In genomic region chr11:803467-803742, GRCh38 we compare ENCODE assay signal across 16 cellular contexts. TPM values are rescaled to one million over a fixed set of nuclear protein-coding genes. Genes with fewer than 3 reads are reported as not detected.
DNase-seq lines count a peak whose midpoint lies in the region; ATAC-seq, FAIRE-seq and TF ChIP-seq lines count a peak whose summit lies in the region.
"Had no signal": no experiment of that assay in that cellular context is flagged by ENCODE, and none has a peak within 500 bp of the region (broad histone marks: within the 10 kb centered on the region; RNA-seq: fewer than 3 reads in every experiment).

No MANE protein-coding gene starts in this region.

- H3K36me3 Mint-ChIP-seq in activated naive CD8-positive, alpha-beta T cell treated with anti-CD3 and anti-CD28 coated beads, Interleukin-2, amount 10 ng/mL, durations not matched to agents 7 days and 5 days = peaks cover 3% of the 10 kb centered on the region
- peaks cover 7% of the 10 kb centered on the region for H3K36me3 Mint-ChIP-seq in activated naive CD8-positive, alpha-beta T cell treated with anti-CD3 and anti-CD28 coated beads for 36 hours
- H3K36me3 Mint-ChIP-seq in endodermal cell (ENCODE audit: low read depth) = peaks cover 6% of the 10 kb centered on the region
- no peaks in the 10 kb centered on the region for H3K36me3 Mint-ChIP-seq in stimulated activated effector memory CD8-positive, alpha-beta T cell treated with anti-CD3 and anti-CD28 coated beads, Interleukin-12 subunit alpha, Interleukin-12 subunit beta, amount 100 ng/mL, for 72 hours
- H3K36me3 Mint-ChIP-seq: immature natural killer cell had no signal

- H3K9me2 ChIP-seq in OCI-LY7 (ENCODE audit: insufficient read depth, low read length) = no peaks in the 10 kb centered on the region

- DNase-seq in activated naive CD8-positive, alpha-beta T cell treated with anti-CD3 and anti-CD28 coated beads, Interleukin-2, amount 10 ng/mL, durations not matched to agents 7 days and 5 days = no peak
- DNase-seq in activated naive CD8-positive, alpha-beta T cell treated with anti-CD3 and anti-CD28 coated beads for 36 hours = no peak
- no peak for DNase-seq in OCI-LY7 (ENCODE audit: low spot score)
- DNase-seq in endodermal cell = no peak
- DNase-seq in stimulated activated effector memory CD8-positive, alpha-beta T cell treated with anti-CD3 and anti-CD28 coated beads, Interleukin-12 subunit alpha, Interleukin-12 subunit beta, amount 100 ng/mL, for 72 hours (ENCODE audit: low spot score in 2 of 2) = no peak
- no peak for DNase-seq in stimulated activated naive CD4-positive, alpha-beta T cell (lab: John Stamatoyannopoulos, UW)
- DNase-seq in D721Med (ENCODE audit: insufficient read length, low spot score) = no peak
- no peak for DNase-seq in NCI-H1694 (lab: John Stamatoyannopoulos, UW)
- DNase-seq: activated CD4-positive, alpha-beta T cell treated with anti-CD3 and anti-CD28 coated beads, Interleukin-2, amount 50 U/mL, for 4 hours; adrenal gland; immature natural killer cell; midbrain; NCI-H2107; stimulated activated CD4-positive, alpha-beta T cell treated with anti-CD3 and anti-CD28 coated beads, Interleukin-1b, Interleukin-23, amount 100 ng/mL, for 48 hours had no signal

- peak overlapping the region; percentile 84 for H3K4me3 Mint-ChIP-seq in activated naive CD8-positive, alpha-beta T cell treated with anti-CD3 and anti-CD28 coated beads, Interleukin-2, amount 10 ng/mL, durations not matched to agents 7 days and 5 days
- H3K4me3 Mint-ChIP-seq in activated naive CD8-positive, alpha-beta T cell treated with anti-CD3 and anti-CD28 coated beads for 36 hours = no peak overlapping the region
- H3K4me3 Mint-ChIP-seq in endodermal cell = peak overlapping the region; percentile 63
- peak overlapping the region; percentile 74 for H3K4me3 Mint-ChIP-seq in stimulated activated effector memory CD8-positive, alpha-beta T cell treated with anti-CD3 and anti-CD28 coated beads, Interleukin-12 subunit alpha, Interleukin-12 subunit beta, amount 100 ng/mL, for 72 hours
- H3K4me3 Mint-ChIP-seq: CD14-positive monocyte had no signal

- peaks cover 9% of the 10 kb centered on the region; the same call in 1 of the 2 replicates for H3K79me2 ChIP-seq in OCI-LY7 (ENCODE audit: insufficient read depth, low read depth, low read length)

- WGBS in endodermal cell (ENCODE audit: insufficient coverage in 1 of 2, insufficient read length in 1 of 2), 2 experiments = 89 to 94% methylated on average over 4 of the region's 8 CpGs

- ATAC-seq in activated naive CD8-positive, alpha-beta T cell treated with anti-CD3 and anti-CD28 coated beads, Interleukin-2, amount 10 ng/mL, durations not matched to agents 7 days and 5 days (ENCODE audit: low read depth) = no peak
- ATAC-seq in stimulated activated effector memory CD8-positive, alpha-beta T cell treated with anti-CD3 and anti-CD28 coated beads, Interleukin-12 subunit alpha, Interleukin-12 subunit beta, amount 100 ng/mL, for 72 hours = no peak

- H3K9me3 Mint-ChIP-seq in activated naive CD8-positive, alpha-beta T cell treated with anti-CD3 and anti-CD28 coated beads, Interleukin-2, amount 10 ng/mL, durations not matched to agents 7 days and 5 days = no peaks in the 10 kb centered on the region
- no peaks in the 10 kb centered on the region for H3K9me3 Mint-ChIP-seq in activated naive CD8-positive, alpha-beta T cell treated with anti-CD3 and anti-CD28 coated beads for 36 hours
- H3K9me3 Mint-ChIP-seq in endodermal cell = no peaks in the 10 kb centered on the region
- H3K9me3 Mint-ChIP-seq in stimulated activated effector memory CD8-positive, alpha-beta T cell treated with anti-CD3 and anti-CD28 coated beads, Interleukin-12 subunit alpha, Interleukin-12 subunit beta, amount 100 ng/mL, for 72 hours = no peaks in the 10 kb centered on the region
- H3K9me3 Mint-ChIP-seq: immature natural killer cell had no signal

- H3K27me3 ChIP-seq in endodermal cell (ENCODE audit: control insufficient read depth, insufficient read depth, low read length, poor library complexity, severe bottlenecking) = no peaks in the 10 kb centered on the region
- H3K27me3 ChIP-seq: adrenal gland had no signal

- H3K27ac ChIP-seq in OCI-LY7 (ENCODE audit: low read depth, low read length, poor library complexity, severe bottlenecking) = no peak overlapping the region
- H3K27ac ChIP-seq in endodermal cell (ENCODE audit: low read depth, low read length) = no peak overlapping the region
- H3K27ac ChIP-seq: adrenal gland, prostate gland had no signal

- H4K20me1 ChIP-seq in OCI-LY7 (ENCODE audit: insufficient read depth, low read length) = no peaks in the 10 kb centered on the region

- no TSS peak for BruUV-seq in OCI-LY7 (replicated peaks; lab: Mats Ljungman, UMichigan)

- H3K9ac ChIP-seq in endodermal cell (ENCODE audit: extremely low read depth, low read length, poor library complexity, severe bottlenecking) = no peak overlapping the region

- H3K27me3 Mint-ChIP-seq in activated naive CD8-positive, alpha-beta T cell treated with anti-CD3 and anti-CD28 coated beads, Interleukin-2, amount 10 ng/mL, durations not matched to agents 7 days and 5 days = no peaks in the 10 kb centered on the region
- H3K27me3 Mint-ChIP-seq in activated naive CD8-positive, alpha-beta T cell treated with anti-CD3 and anti-CD28 coated beads for 36 hours = no peaks in the 10 kb centered on the region
- no peaks in the 10 kb centered on the region for H3K27me3 Mint-ChIP-seq in endodermal cell (ENCODE audit: insufficient read depth)

- POLR2A ChIA-PET in activated naive CD8-positive, alpha-beta T cell treated with anti-CD3 and anti-CD28 coated beads, Interleukin-2, amount 10 ng/mL, durations not matched to agents 7 days and 5 days (lab: Charles Lee) = interaction anchor here (1.3 to 2.9 kb wide), 3 partner anchors 8 to 39 kb away, joined by 5 to 13 read pairs (median 9); partner anchors contain the start of genes PNPLA2, POLR2L and TSPAN4
- POLR2A ChIA-PET in OCI-LY7 (lab: Charles Lee) = no interaction called here

- H3K4me1 Mint-ChIP-seq in activated naive CD8-positive, alpha-beta T cell treated with anti-CD3 and anti-CD28 coated beads, Interleukin-2, amount 10 ng/mL, durations not matched to agents 7 days and 5 days = peaks cover 7% of the 10 kb centered on the region
- H3K4me1 Mint-ChIP-seq in activated naive CD8-positive, alpha-beta T cell treated with anti-CD3 and anti-CD28 coated beads for 36 hours = peaks cover 22% of the 10 kb centered on the region
- no peaks in the 10 kb centered on the region for H3K4me1 Mint-ChIP-seq in endodermal cell
- H3K4me1 Mint-ChIP-seq in stimulated activated effector memory CD8-positive, alpha-beta T cell treated with anti-CD3 and anti-CD28 coated beads, Interleukin-12 subunit alpha, Interleukin-12 subunit beta, amount 100 ng/mL, for 72 hours = peaks cover 12% of the 10 kb centered on the region

- TF ChIP-seq CTCF in OCI-LY7 (conservative IDR thresholded peaks at IDR 0.05; ENCODE audit: low read length) (no peak), endodermal cell (conservative IDR thresholded peaks at IDR 0.05) (no peak), D721Med (IDR thresholded peaks at IDR 0.05; ENCODE audit: insufficient read depth, missing control alignments) (no peak)

- H2AFZ ChIP-seq in OCI-LY7 (ENCODE audit: low read length) = no peak overlapping the region

- H3K27ac Mint-ChIP-seq in activated naive CD8-positive, alpha-beta T cell treated with anti-CD3 and anti-CD28 coated beads, Interleukin-2, amount 10 ng/mL, durations not matched to agents 7 days and 5 days = no peak overlapping the region
- H3K27ac Mint-ChIP-seq in activated naive CD8-positive, alpha-beta T cell treated with anti-CD3 and anti-CD28 coated beads for 36 hours = no peak overlapping the region
- H3K27ac Mint-ChIP-seq in endodermal cell = no peak overlapping the region
- no peak overlapping the region for H3K27ac Mint-ChIP-seq in stimulated activated effector memory CD8-positive, alpha-beta T cell treated with anti-CD3 and anti-CD28 coated beads, Interleukin-12 subunit alpha, Interleukin-12 subunit beta, amount 100 ng/mL, for 72 hours
- H3K27ac Mint-ChIP-seq: CD14-positive monocyte, immature natural killer cell had no signal

- H3K4me1 ChIP-seq in OCI-LY7 (ENCODE audit: insufficient read depth, low read length, poor library complexity, severe bottlenecking) (peaks cover 38% of the 10 kb centered on the region), endodermal cell (ENCODE audit: control insufficient read depth, insufficient read depth, low read length) (no peaks in the 10 kb centered on the region)

- peak overlapping the region; percentile 94 for H3K4me2 ChIP-seq in OCI-LY7 (ENCODE audit: low read length)

- H3K36me3 ChIP-seq in OCI-LY7 (ENCODE audit: insufficient read depth, low read length) = peaks cover 30% of the 10 kb centered on the region; the same call in 1 of the 2 replicates
- peaks cover 5% of the 10 kb centered on the region for H3K36me3 ChIP-seq in endodermal cell (ENCODE audit: control insufficient read depth, insufficient read depth, low read length)
- H3K36me3 ChIP-seq: prostate gland had no signal

- intact Hi-C loops in OCI-LY7 (cut with micrococcal nuclease; ENCODE audit: unreplicated experiment) = no loop called here

- CTCF ChIA-PET in OCI-LY7 (lab: Charles Lee; ENCODE audit: unreplicated experiment) = no interaction called here

- peak overlapping the region; percentile 86 for H3K4me3 ChIP-seq in OCI-LY7 (ENCODE audit: low read depth, low read length, poor library complexity, severe bottlenecking)
- no peak overlapping the region for H3K4me3 ChIP-seq in endodermal cell (ENCODE audit: low read length)
- H3K4me3 ChIP-seq: adrenal gland had no signal

- FAIRE-seq in D721Med (lab: Jason Lieb, UNC) = no peak

- H3K9me3 ChIP-seq in OCI-LY7 (ENCODE audit: low read length) (no peaks in the 10 kb centered on the region), endodermal cell (ENCODE audit: control insufficient read depth, low read length) (no peaks in the 10 kb centered on the region)
- H3K9me3 ChIP-seq: adrenal gland, prostate gland had no signal

RNA-seq across cellular contexts. Expression of gene PIDD1, which starts 1.6 kb away (rescaled TPM):
- total RNA-seq in activated naive CD8-positive, alpha-beta T cell treated with anti-CD3 and anti-CD28 coated beads, Interleukin-2, amount 10 ng/mL, durations not matched to agents 7 days and 5 days = 10 to 100 TPM; 53.4 to 53.6 TPM
- 10 to 100 TPM; 29.4 to 30.5 TPM for total RNA-seq in activated naive CD8-positive, alpha-beta T cell treated with anti-CD3 and anti-CD28 coated beads for 36 hours
- 31.2 and 33.6 TPM in 2 replicates for total RNA-seq in OCI-LY7 (2014; rRNA removed; shearing (Covaris generic))
- total RNA-seq in OCI-LY7 (2022) = 47.7 and 49.1 TPM in 2 replicates
- total RNA-seq in endodermal cell = 10 to 100 TPM; 39.9 to 48.8 TPM
- 34.3 TPM for polyA plus RNA-seq in endodermal cell (2013, experiment 1 of 2)
- polyA plus RNA-seq in endodermal cell (2013, experiment 2 of 2) = 24.6 TPM

RNA-seq across cellular contexts. Expression of gene SLC25A22, which starts 5.3 kb away (rescaled TPM):
- total RNA-seq in activated naive CD8-positive, alpha-beta T cell treated with anti-CD3 and anti-CD28 coated beads, Interleukin-2, amount 10 ng/mL, durations not matched to agents 7 days and 5 days = 10 to 100 TPM; 35.1 to 35.8 TPM
- total RNA-seq in activated naive CD8-positive, alpha-beta T cell treated with anti-CD3 and anti-CD28 coated beads for 36 hours = 10 to 100 TPM; 54.4 to 56.5 TPM
- total RNA-seq in OCI-LY7 (2014; rRNA removed; shearing (Covaris generic)) = 22.7 and 30.8 TPM in 2 replicates
- total RNA-seq in OCI-LY7 (2022) (46.2 and 50.9 TPM in 2 replicates), endodermal cell (10 to 100 TPM; 46.5 to 56.2 TPM)
- polyA plus RNA-seq in endodermal cell (2013, experiment 1 of 2) = 32.4 TPM
- polyA plus RNA-seq in endodermal cell (2013, experiment 2 of 2) = 28.6 TPM

RNA-seq across cellular contexts. Expression of gene RPLP2, which starts 6.4 kb away (rescaled TPM):
- 1,000 to 10,000 TPM; 2,888 to 3,019 TPM for total RNA-seq in activated naive CD8-positive, alpha-beta T cell treated with anti-CD3 and anti-CD28 coated beads, Interleukin-2, amount 10 ng/mL, durations not matched to agents 7 days and 5 days
- total RNA-seq in activated naive CD8-positive, alpha-beta T cell treated with anti-CD3 and anti-CD28 coated beads for 36 hours = 1,000 to 10,000 TPM; 3,139 to 3,274 TPM
- 1,564 and 1,687 TPM in 2 replicates for total RNA-seq in OCI-LY7 (2014; rRNA removed; shearing (Covaris generic))
- total RNA-seq in OCI-LY7 (2022) = 3,121 and 3,147 TPM in 2 replicates
- total RNA-seq in endodermal cell = 1,000 to 10,000 TPM; 1,966 to 2,020 TPM
- 1,769 TPM for polyA plus RNA-seq in endodermal cell (2013, experiment 1 of 2)
- polyA plus RNA-seq in endodermal cell (2013, experiment 2 of 2) = 1,602 TPM

RNA-seq across cellular contexts. Expression of gene CEND1, which starts 13.5 kb away (rescaled TPM):
- total RNA-seq in activated naive CD8-positive, alpha-beta T cell treated with anti-CD3 and anti-CD28 coated beads, Interleukin-2, amount 10 ng/mL, durations not matched to agents 7 days and 5 days = under 1 TPM in 1 of 2 experiments, not detected in 1; 0.37 TPM
- total RNA-seq in activated naive CD8-positive, alpha-beta T cell treated with anti-CD3 and anti-CD28 coated beads for 36 hours = 1 to 10 TPM in 1 of 2 experiments, under 1 TPM in 1; 0.94 to 1.0 TPM
- total RNA-seq in OCI-LY7 (2014; rRNA removed; shearing (Covaris generic)) = 17.5 and 17.6 TPM in 2 replicates
- total RNA-seq in OCI-LY7 (2022) = 25.6 and 32.5 TPM in 2 replicates
- total RNA-seq in endodermal cell = not detected
- polyA plus RNA-seq in endodermal cell (2013, experiment 1 of 2) = 1.1 TPM
- polyA plus RNA-seq in endodermal cell (2013, experiment 2 of 2) = 0.87 TPM
- polyA plus RNA-seq: CD14-positive monocyte, immature natural killer cell had no signal

RNA-seq across cellular contexts. Expression of gene PNPLA2, which starts 15.3 kb away (rescaled TPM):
- 100 to 1,000 TPM; 110 to 125 TPM for total RNA-seq in activated naive CD8-positive, alpha-beta T cell treated with anti-CD3 and anti-CD28 coated beads, Interleukin-2, amount 10 ng/mL, durations not matched to agents 7 days and 5 days
- total RNA-seq in activated naive CD8-positive, alpha-beta T cell treated with anti-CD3 and anti-CD28 coated beads for 36 hours = 10 to 100 TPM; 32.7 to 34.7 TPM
- 15.1 and 19.8 TPM in 2 replicates for total RNA-seq in OCI-LY7 (2014; rRNA removed; shearing (Covaris generic))
- total RNA-seq in OCI-LY7 (2022) (41.2 and 57.5 TPM in 2 replicates), endodermal cell (10 to 100 TPM; 77.0 to 77.6 TPM)
- 35.9 TPM for polyA plus RNA-seq in endodermal cell (2013, experiment 1 of 2)
- 30.1 TPM for polyA plus RNA-seq in endodermal cell (2013, experiment 2 of 2)
